Comparison of ENCODE assay signal across 8 cellular contexts in the genomic region with DNA sequence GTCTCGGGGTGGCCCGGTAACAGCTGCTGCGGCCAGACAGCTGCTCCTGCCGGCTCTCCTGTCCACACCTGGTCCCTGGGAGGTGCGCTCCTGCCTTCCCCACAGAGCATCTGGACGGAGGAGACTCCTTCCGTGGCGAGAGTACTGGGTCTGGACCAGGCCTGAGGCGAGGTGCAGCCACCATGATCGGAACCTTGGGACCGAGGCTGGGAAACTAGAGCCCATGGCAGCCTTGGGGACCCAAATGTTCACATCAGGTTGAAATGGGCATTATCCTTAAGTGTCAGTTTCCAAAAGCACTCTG. TPM values are rescaled to one million over a fixed set of nuclear protein-coding genes. Genes with fewer than 3 reads are reported as not detected.
DNase-seq lines count a peak whose midpoint lies in the region; ATAC-seq, FAIRE-seq and TF ChIP-seq lines count a peak whose summit lies in the region.

No MANE protein-coding gene starts in this region.

- 0 to 1% (median 0%) methylated on average over 5 to 11 of the region's 11 CpGs for whole genome bisulfite sequencing in adrenal gland, 4 donors

- no peak for FAIRE-seq in kidney (lab: Jason Lieb, UNC)

- H3K9ac ChIP-seq in kidney (ENCODE audit: low read length in 2 of 2): peak overlapping the region; percentile 97 to 100

- H3K27ac ChIP-seq in adrenal gland: peak overlapping the region; percentile 92 to 98 (median 97)
- H3K27ac ChIP-seq in kidney (ENCODE audit: low read depth in 2 of 2, low read length in 2 of 2): peak overlapping the region; percentile 95
- peak overlapping the region; percentile 95 for H3K27ac ChIP-seq in substantia nigra (ENCODE audit: low read depth, low read length, poor library complexity, severe bottlenecking)

- no peak for TF ChIP-seq POLR2A in adrenal gland (IDR thresholded peaks at IDR 0.05)

- TF ChIP-seq CTCF in adrenal gland (IDR thresholded peaks at IDR 0.05): no peak
- TF ChIP-seq CTCF in kidney (IDR thresholded peaks at IDR 0.05; ENCODE audit: borderline replicate concordance, extremely low read depth, insufficient read depth): no peak

- DNase-seq in adrenal gland (peak in 1 of 7 donors; percentile 70), kidney (no peak), substantia nigra (lab: John Stamatoyannopoulos, UW) (peak in 5 of 49 donors; percentile 33 to 59 (median 45)), medulla oblongata (ENCODE audit: extremely low spot score) (no peak)
- DNase-seq in stimulated activated CD4-positive, alpha-beta T cell treated with anti-CD3 and anti-CD28 coated beads, Interleukin-2, amount 100 ng/mL, for 48 hours: no peak

- ATAC-seq in GM18867 (IDR thresholded peaks at IDR 0.05; ENCODE audit: unreplicated experiment): peak; percentile 26
- peak; percentile 26 for ATAC-seq in HG03378 (IDR thresholded peaks at IDR 0.05; ENCODE audit: unreplicated experiment)
- no peak for ATAC-seq in HG03354 (IDR thresholded peaks at IDR 0.05; ENCODE audit: poor library complexity, severe bottlenecking, unreplicated experiment)

- no peaks in the 10 kb centered on the region for H3K9me3 ChIP-seq in adrenal gland (replicated peaks in 1 of 3)
- no peaks in the 10 kb centered on the region for H3K9me3 ChIP-seq in kidney (ENCODE audit: control insufficient read depth in 1 of 2, low read length in 2 of 2)

- no peaks in the 10 kb centered on the region for H3K27me3 ChIP-seq in adrenal gland

- H3K36me3 ChIP-seq in adrenal gland (replicated peaks in 1 of 2) (no peaks in the 10 kb centered on the region), kidney (ENCODE audit: control insufficient read depth in 1 of 2, insufficient read depth in 2 of 2, low read length in 2 of 2) (no peaks in the 10 kb centered on the region)

- intact Hi-C loops in adrenal gland (cut with DNase I): no loop called here
- intact Hi-C loops in kidney (cut with DNase I): no loop called here

- H3K4me3 ChIP-seq in adrenal gland (peak overlapping the region; percentile 69 to 91 (median 80)), kidney (ENCODE audit: low read length in 2 of 2) (peak overlapping the region; percentile 97 to 98)

- H3K4me1 ChIP-seq in adrenal gland (replicated peaks in 1 of 2) (peaks cover 30 to 47% of the 10 kb centered on the region in 2 donors), kidney (ENCODE audit: control insufficient read depth in 1 of 2, insufficient read depth in 1 of 2, low read depth in 1 of 2, low read length in 2 of 2) (peaks cover 13 to 26% of the 10 kb centered on the region in 2 donors)

RNA-seq across cellular contexts. Expression of a gene that starts 0.6 kb away (rescaled TPM):
- total RNA-seq in adrenal gland (10 to 100 TPM; 32.0 to 93.4 (median 65.4) TPM), kidney (79.8 TPM)
- polyA plus RNA-seq in adrenal gland (10 to 100 TPM; 13.5 to 71.6 (median 38.6) TPM), kidney (ENCODE audit: insufficient read depth, low read depth, low replicate concordance) (13.5 TPM)
